Comparison of ENCODE assay signal across 8 cellular contexts in the genomic region with DNA sequence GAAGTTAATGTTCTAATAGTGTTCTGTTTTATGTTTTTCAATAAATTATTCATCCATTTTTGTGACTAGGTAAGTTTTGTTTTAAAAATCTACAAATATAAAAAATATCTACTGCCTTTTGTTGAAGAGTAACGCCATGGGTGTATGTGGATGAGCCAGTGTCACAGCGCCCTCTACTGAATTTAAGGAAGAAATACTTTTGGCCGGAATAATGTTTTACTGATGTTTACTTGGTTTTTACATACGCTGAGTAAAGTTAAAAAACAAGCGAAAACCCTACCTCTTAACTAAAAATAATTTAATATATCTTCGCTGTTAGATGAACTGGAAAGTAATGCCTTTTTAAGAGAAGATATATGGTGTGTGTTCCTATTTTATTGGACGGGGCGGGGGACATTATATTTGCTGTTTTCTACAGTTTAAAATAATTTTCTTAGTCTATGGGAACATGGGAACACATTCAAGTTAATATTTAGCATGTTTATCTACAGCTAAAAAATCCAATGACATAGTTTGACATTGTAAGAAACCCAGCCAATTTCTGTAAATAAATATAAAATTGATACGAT.
DNase-seq lines count a peak whose midpoint lies in the region; ATAC-seq and TF ChIP-seq lines count a peak whose summit lies in the region.

No MANE protein-coding gene starts in this region.

- H3K4me1 Mint-ChIP-seq in neural crest cell = peaks cover 5% of the 10 kb centered on the region
- no peaks in the 10 kb centered on the region for H3K4me1 Mint-ChIP-seq in T-helper 2 cell treated with Interferon-gamma antibody and Interleukin-4, amounts not matched to agents 5 μg/mL and 100 μg/mL, for 36 hours (ENCODE audit: low read depth)

- H3K36me3 ChIP-seq in esophagus squamous epithelium = peaks cover 0 to 7% (median 0%) of the 10 kb centered on the region in 3 donors

- H3K36me3 Mint-ChIP-seq in neural crest cell (ENCODE audit: low read depth) = peaks cover 5% of the 10 kb centered on the region
- no peaks in the 10 kb centered on the region for H3K36me3 Mint-ChIP-seq in T-helper 2 cell treated with Interferon-gamma antibody and Interleukin-4, amounts not matched to agents 5 μg/mL and 100 μg/mL, for 36 hours (ENCODE audit: low read depth)

- no peaks in the 10 kb centered on the region for H3K27me3 ChIP-seq in esophagus squamous epithelium

- no peak overlapping the region for H3K27ac ChIP-seq in esophagus squamous epithelium

- peaks cover 1% of the 10 kb centered on the region for H3K9me3 Mint-ChIP-seq in neural crest cell
- no peaks in the 10 kb centered on the region for H3K9me3 Mint-ChIP-seq in T-helper 2 cell treated with Interferon-gamma antibody and Interleukin-4, amounts not matched to agents 5 μg/mL and 100 μg/mL, for 36 hours

- peaks cover 0 to 5% (median 0%) of the 10 kb centered on the region in 3 donors for H3K4me1 ChIP-seq in esophagus squamous epithelium

- ATAC-seq in GM21723 (IDR thresholded peaks at IDR 0.05; ENCODE audit: unreplicated experiment) = peak; percentile 87

- no peaks in the 10 kb centered on the region for H3K9me3 ChIP-seq in esophagus squamous epithelium

- no peaks in the 10 kb centered on the region for H3K27me3 Mint-ChIP-seq in neural crest cell (ENCODE audit: low read depth)
- H3K27me3 Mint-ChIP-seq in T-helper 2 cell treated with Interferon-gamma antibody and Interleukin-4, amounts not matched to agents 5 μg/mL and 100 μg/mL, for 36 hours (ENCODE audit: low read depth) = peaks cover 3% of the 10 kb centered on the region

- peak; percentile 4 for DNase-seq in activated gamma-delta T cell treated with anti-CD3 and anti-CD28 coated beads, Interleukin-2, amount 50 U/mL, for 16 hours (ENCODE audit: low read depth)
- DNase-seq in activated gamma-delta T cell (lab: John Stamatoyannopoulos, UW) (no peak), LHCN-M2 (ENCODE audit: low read depth) (peak; percentile 23), SKM-1 (lab: John Stamatoyannopoulos, UW; ENCODE audit: unreplicated experiment) (peak; percentile 26), esophagus squamous epithelium (lab: John Stamatoyannopoulos, UW) (no peak), neural crest cell (ENCODE audit: low read depth, low spot score) (no peak)
- no peak for DNase-seq in T-helper 2 cell treated with Interferon-gamma antibody and Interleukin-4, amounts not matched to agents 5 μg/mL and 100 μg/mL, for 36 hours (ENCODE audit: low spot score)

- no peak overlapping the region for H3K4me3 Mint-ChIP-seq in neural crest cell
- no peak overlapping the region for H3K4me3 Mint-ChIP-seq in T-helper 2 cell treated with Interferon-gamma antibody and Interleukin-4, amounts not matched to agents 5 μg/mL and 100 μg/mL, for 36 hours

- TF ChIP-seq POLR2A in esophagus squamous epithelium (IDR thresholded peaks at IDR 0.05) = no peak

- intact Hi-C loops in esophagus squamous epithelium (cut with DNase I) = loop anchor here (5.0 to 10.0 kb wide), 2 partner anchors 100 to 333 kb away; no protein-coding TSS in a partner anchor

- WGBS in esophagus squamous epithelium, 2 donors = 25 to 27% methylated on average over 9 of the region's 9 CpGs

- no peak overlapping the region for H3K4me3 ChIP-seq in esophagus squamous epithelium

- TF ChIP-seq CTCF in esophagus squamous epithelium (IDR thresholded peaks at IDR 0.05) (peak; percentile 62 to 86 (median 76)), neural crest cell (conservative IDR thresholded peaks at IDR 0.05) (peak; percentile 93)

- H3K27ac Mint-ChIP-seq in neural crest cell (ENCODE audit: unreplicated experiment) = no peak overlapping the region
- H3K27ac Mint-ChIP-seq in T-helper 2 cell treated with Interferon-gamma antibody and Interleukin-4, amounts not matched to agents 5 μg/mL and 100 μg/mL, for 36 hours = no peak overlapping the region

Comparison
In these comparisons a context has a peak if more than half of its experiments do, and no peak if none do; other contexts are left out.
1. DNase-seq: peak in activated gamma-delta T cell treated with anti-CD3 and anti-CD28 coated beads, Interleukin-2, amount 50 U/mL, for 16 hours (single experiment), LHCN-M2 (single experiment) and SKM-1 (single experiment); none in activated gamma-delta T cell (single experiment), esophagus squamous epithelium (single experiment), neural crest cell (single experiment) and T-helper 2 cell treated with Interferon-gamma antibody and Interleukin-4, amounts not matched to agents 5 μg/mL and 100 μg/mL, for 36 hours (single experiment).